In the genomic region with DNA sequence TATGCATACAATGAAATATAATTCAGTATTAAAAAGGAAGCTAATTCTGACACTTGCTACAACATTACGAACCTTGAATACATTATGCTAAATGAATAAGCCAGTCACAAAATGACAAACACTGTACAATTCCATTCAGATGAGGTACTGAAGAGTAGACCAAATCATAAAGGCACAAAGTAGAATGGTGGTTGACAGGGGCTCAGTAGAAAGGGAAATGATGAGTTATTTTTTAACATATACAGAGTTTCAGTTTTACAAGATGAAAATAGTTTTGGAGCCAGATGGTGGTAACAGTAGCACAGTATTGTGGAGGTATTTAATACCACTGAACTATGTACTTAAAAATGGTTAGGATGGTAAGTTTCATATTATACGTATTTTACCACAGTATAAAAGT, we compare ENCODE assay signal across 12 cellular contexts.
DNase-seq lines count a peak whose midpoint lies in the region; ATAC-seq, FAIRE-seq and TF ChIP-seq lines count a peak whose summit lies in the region.
"Had no signal": no experiment of that assay in that cellular context is flagged by ENCODE, and none has a peak within 500 bp of the region (broad histone marks: within the 10 kb centered on the region; RNA-seq: fewer than 3 reads in every experiment).

No MANE protein-coding gene starts in this region.

- peak; percentile 82 for ATAC-seq in GM18520 (IDR thresholded peaks at IDR 0.05; ENCODE audit: unreplicated experiment)
- peak; percentile 89 for ATAC-seq in GM19455 (IDR thresholded peaks at IDR 0.05; ENCODE audit: unreplicated experiment)
- ATAC-seq in HG02938 (IDR thresholded peaks at IDR 0.05; ENCODE audit: unreplicated experiment) = peak; percentile 97
- ATAC-seq in HG03575 (IDR thresholded peaks at IDR 0.05; ENCODE audit: extremely low read depth, insufficient number of reproducible peaks, low FRiP score, unreplicated experiment) = peak; percentile 96
- ATAC-seq in esophagus mucosa = no peak
- ATAC-seq: naive thymus-derived CD8-positive, alpha-beta T cell had no signal

- no peak for TF ChIP-seq POLR2A in GM12892 (IDR thresholded peaks at IDR 0.05; ENCODE audit: low read depth, low read length)

- no peak for DNase-seq in stimulated activated CD4-positive, alpha-beta T cell treated with anti-CD3 and anti-CD28 coated beads, Interleukin-4, amount 100 ng/mL, for 24 hours
- DNase-seq in GM12892 (ENCODE audit: insufficient read length) (no peak), putamen (ENCODE audit: low spot score) (no peak)
- DNase-seq: COR-L47; naive thymus-derived CD8-positive, alpha-beta T cell; SHP77 treated with DMSO at 0.1 percent for 48 hours had no signal

- no peak for FAIRE-seq in GM12892 (lab: Jason Lieb, UNC)
- FAIRE-seq: endothelial cell of umbilical vein had no signal
